In genomic region chr19:38433268-38433733, GRCh38 we compare ENCODE assay signal across 1 cellular context.
TF ChIP-seq lines count a peak whose summit lies in the region.

RYR1 (plus strand) TSS chr19:38433691; CDS start chr19:38433830, 139 bp downstream.

TF ChIP-seq in K562, 482 proteins besides CTCF, POLR2A, EP300 and RAD21 (continued from another document):
- no peak for TF ChIP-seq ATF3 (IDR thresholded peaks at IDR 0.05)
- no peak for TF ChIP-seq ATF3 (CRISPR knock-in tag; conservative IDR thresholded peaks at IDR 0.05)
- TF ChIP-seq E2F3 (CRISPR knock-in tag; IDR thresholded peaks at IDR 0.05) = no peak
- no peak for TF ChIP-seq SP2 (IDR thresholded peaks at IDR 0.05; ENCODE audit: extremely low read depth, low read depth, low read length, poor library complexity, severe bottlenecking)
